9 cellular contexts compared by ENCODE assay signal in the genomic region with DNA sequence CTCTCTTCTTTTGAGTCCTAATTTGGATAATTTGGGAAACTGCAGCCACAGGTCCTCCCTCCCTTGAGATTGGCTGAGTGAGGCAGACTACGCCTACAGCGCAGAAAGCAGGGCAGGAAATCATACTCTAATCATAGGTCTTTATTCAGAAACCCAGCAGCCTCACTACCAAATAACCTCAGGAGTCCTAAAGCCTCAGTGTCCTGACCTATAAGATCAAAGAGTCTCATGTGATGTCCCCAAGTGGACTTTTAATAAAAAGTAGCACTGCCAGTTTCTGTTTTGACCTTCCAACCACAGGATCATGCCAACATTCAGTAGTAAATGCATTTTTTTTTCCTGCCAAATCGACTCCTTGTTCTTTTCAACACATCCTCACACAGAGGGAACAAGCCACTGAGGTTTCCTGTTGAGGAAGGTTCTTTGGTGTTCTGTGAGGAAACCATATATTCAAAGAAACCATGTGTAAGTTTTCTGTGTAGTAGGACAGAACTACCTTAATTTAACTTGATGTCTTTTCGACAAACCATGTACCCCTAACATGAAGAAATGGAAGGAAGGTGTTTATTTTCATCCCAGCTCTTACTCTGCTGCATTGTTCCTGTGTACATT.
DNase-seq lines count a peak whose midpoint lies in the region; ATAC-seq and TF ChIP-seq lines count a peak whose summit lies in the region.
"Had no signal": no experiment of that assay in that cellular context is flagged by ENCODE, and none has a peak within 500 bp of the region (broad histone marks: within the 10 kb centered on the region; RNA-seq: fewer than 3 reads in every experiment).

No MANE protein-coding gene starts in this region.

- H2AFZ ChIP-seq in neuronal stem cell (ENCODE audit: low read length): no peak overlapping the region

- H3K36me3 Mint-ChIP-seq in activated naive CD4-positive, alpha-beta T cell treated with anti-CD3 and anti-CD28 coated beads, Interleukin-2, amount 50 U/mL, for 24 hours: peaks cover 16% of the 10 kb centered on the region

- no peak for TF ChIP-seq EP300 in upper lobe of left lung (IDR thresholded peaks at IDR 0.05)

- H3K36me3 ChIP-seq in heart left ventricle: no peaks in the 10 kb centered on the region
- H3K36me3 ChIP-seq in right lobe of liver: no peaks in the 10 kb centered on the region
- no peaks in the 10 kb centered on the region for H3K36me3 ChIP-seq in upper lobe of left lung
- H3K36me3 ChIP-seq in neuronal stem cell (replicated peaks in 1 of 2; ENCODE audit: control insufficient read depth in 2 of 2, insufficient read depth in 2 of 2, low read length in 2 of 2): no peaks in the 10 kb centered on the region
- H3K36me3 ChIP-seq: BE2C had no signal

- DNase-seq in heart left ventricle (no peak), left ventricle myocardium superior (no peak), right lobe of liver (no peak), upper lobe of left lung (no peak), neuronal stem cell (ENCODE audit: low spot score) (no peak), HT-29 (ENCODE audit: low spot score) (no peak)
- DNase-seq: BE2C had no signal

- H3K4me1 Mint-ChIP-seq in activated naive CD4-positive, alpha-beta T cell treated with anti-CD3 and anti-CD28 coated beads, Interleukin-2, amount 50 U/mL, for 24 hours: peaks cover 65% of the 10 kb centered on the region

- peaks cover 0 to 76% (median 35%) of the 10 kb centered on the region in 12 donors for H3K4me1 ChIP-seq in heart left ventricle
- peaks cover 0 to 40% (median 25%) of the 10 kb centered on the region in 4 donors for H3K4me1 ChIP-seq in right lobe of liver
- peaks cover 28 to 34% (median 31%) of the 10 kb centered on the region in 4 donors for H3K4me1 ChIP-seq in upper lobe of left lung
- H3K4me1 ChIP-seq in neuronal stem cell (ENCODE audit: control insufficient read depth in 2 of 2, insufficient read depth in 1 of 2, low read depth in 1 of 2, low read length in 2 of 2): no peaks in the 10 kb centered on the region
- H3K4me1 ChIP-seq: BE2C had no signal

- H3K27me3 Mint-ChIP-seq in activated naive CD4-positive, alpha-beta T cell treated with anti-CD3 and anti-CD28 coated beads, Interleukin-2, amount 50 U/mL, for 24 hours: no peaks in the 10 kb centered on the region

- H3K4me3 ChIP-seq in heart left ventricle (no peak overlapping the region), right lobe of liver (no peak overlapping the region), upper lobe of left lung (no peak overlapping the region), neuronal stem cell (ENCODE audit: low read length in 2 of 2) (no peak overlapping the region)

- WGBS in heart left ventricle, 4 donors: 57 to 67% (median 61%) methylated on average over 4 of the region's 4 CpGs
- 20% methylated on average over 4 of the region's 4 CpGs for WGBS in right lobe of liver (ENCODE audit: insufficient coverage, low coverage, low lambda C conversion rate, missing lambda C conversion rate)
- WGBS in upper lobe of left lung, 2 donors: 52 to 64% methylated on average over 4 of the region's 4 CpGs
- no CpG with 5 or more reads among the region's 4 CpGs for WGBS in neuronal stem cell (ENCODE audit: extremely low coverage in 2 of 2, insufficient read length in 2 of 2, insufficient replicate concordance in 1 of 2), 2 donors

- H2BK15ac ChIP-seq in neuronal stem cell (ENCODE audit: low read length): no peak overlapping the region

- H3K4me3 Mint-ChIP-seq in activated naive CD4-positive, alpha-beta T cell treated with anti-CD3 and anti-CD28 coated beads, Interleukin-2, amount 50 U/mL, for 24 hours: peak overlapping the region; percentile 64

- no peak overlapping the region for H3K4me2 ChIP-seq in neuronal stem cell (ENCODE audit: insufficient read depth, low read length, poor library complexity, severe bottlenecking)

- peak overlapping the region; percentile 93 for H3K27ac Mint-ChIP-seq in activated naive CD4-positive, alpha-beta T cell treated with anti-CD3 and anti-CD28 coated beads, Interleukin-2, amount 50 U/mL, for 24 hours

- H2AK5ac ChIP-seq in neuronal stem cell (ENCODE audit: low read depth, low read length): no peak overlapping the region

- no peak overlapping the region for H3K4ac ChIP-seq in neuronal stem cell (ENCODE audit: low read length)

- no peak overlapping the region for H4K91ac ChIP-seq in neuronal stem cell (ENCODE audit: low read depth, low read length, poor library complexity)

- TF ChIP-seq POLR2A in heart left ventricle (IDR thresholded peaks at IDR 0.05) (no peak), right lobe of liver (IDR thresholded peaks at IDR 0.05) (peak; percentile 49), upper lobe of left lung (IDR thresholded peaks at IDR 0.05) (peak in 1 of 4 donors; percentile 9)

- no peaks in the 10 kb centered on the region for H3K79me1 ChIP-seq in neuronal stem cell (ENCODE audit: low read depth, low read length)

- H3K9ac ChIP-seq in neuronal stem cell (ENCODE audit: low read depth, low read length, poor library complexity): no peak overlapping the region

- ATAC-seq in heart left ventricle (peak in 1 of 4 donors; percentile 13), left ventricle myocardium superior (no peak), right lobe of liver (peak; percentile 6 to 49 (median 34)), upper lobe of left lung (ENCODE audit: low FRiP score in 2 of 2) (no peak), HG03354 (IDR thresholded peaks at IDR 0.05; ENCODE audit: poor library complexity, severe bottlenecking, unreplicated experiment) (no peak)

- H3K9me3 ChIP-seq in heart left ventricle: peaks cover 0 to 10% (median 0%) of the 10 kb centered on the region in 12 donors
- H3K9me3 ChIP-seq in right lobe of liver: no peaks in the 10 kb centered on the region
- H3K9me3 ChIP-seq in upper lobe of left lung: no peaks in the 10 kb centered on the region
- H3K9me3 ChIP-seq in neuronal stem cell (replicated peaks in 1 of 2; ENCODE audit: control insufficient read depth in 2 of 2, insufficient read depth in 1 of 2, low read depth in 1 of 2, low read length in 2 of 2): no peaks in the 10 kb centered on the region
- H3K9me3 ChIP-seq: BE2C had no signal

- no peaks in the 10 kb centered on the region for H3K27me3 ChIP-seq in heart left ventricle
- H3K27me3 ChIP-seq in right lobe of liver: no peaks in the 10 kb centered on the region
- H3K27me3 ChIP-seq in upper lobe of left lung: no peaks in the 10 kb centered on the region
- no peaks in the 10 kb centered on the region for H3K27me3 ChIP-seq in neuronal stem cell (ENCODE audit: control insufficient read depth in 3 of 3, insufficient read depth in 3 of 3, low read depth in 1 of 3, low read length in 3 of 3)
- H3K27me3 ChIP-seq: BE2C had no signal

- no peak overlapping the region for H3K23ac ChIP-seq in neuronal stem cell (ENCODE audit: low read depth, low read length, poor library complexity)

- H3K27ac ChIP-seq in heart left ventricle: peak overlapping the region; percentile 58 to 95 (median 73)
- H3K27ac ChIP-seq in right lobe of liver: peak overlapping the region; percentile 83 to 85 (median 84)
- peak overlapping the region; percentile 74 to 85 (median 83) for H3K27ac ChIP-seq in upper lobe of left lung
- no peak overlapping the region for H3K27ac ChIP-seq in neuronal stem cell (replicated peaks; ENCODE audit: low read length)

- no peak overlapping the region for H4K8ac ChIP-seq in neuronal stem cell (ENCODE audit: low read depth, low read length)

- H3K14ac ChIP-seq in neuronal stem cell (ENCODE audit: low read length): no peak overlapping the region

- no peak for TF ChIP-seq CTCF in heart left ventricle (IDR thresholded peaks at IDR 0.05)
- no peak for TF ChIP-seq CTCF in right lobe of liver (IDR thresholded peaks at IDR 0.05)
- no peak for TF ChIP-seq CTCF in upper lobe of left lung (IDR thresholded peaks at IDR 0.05)

- peaks cover 9% of the 10 kb centered on the region for H3K9me3 Mint-ChIP-seq in activated naive CD4-positive, alpha-beta T cell treated with anti-CD3 and anti-CD28 coated beads, Interleukin-2, amount 50 U/mL, for 24 hours

- H2BK120ac ChIP-seq in neuronal stem cell (ENCODE audit: low read depth, low read length): no peak overlapping the region

- intact Hi-C loops in heart left ventricle (cut with DNase I): loop anchor here in 2 of 10 donors (5.0 kb wide), 1 partner anchor 42 kb away; no protein-coding TSS in a partner anchor
- intact Hi-C loops in left ventricle myocardium superior (cut with micrococcal nuclease): no loop called here
- intact Hi-C loops in right lobe of liver (cut with DNase I): no loop called here

- H2BK5ac ChIP-seq in neuronal stem cell (ENCODE audit: low read length): no peak overlapping the region

- H3K18ac ChIP-seq in neuronal stem cell (ENCODE audit: low read length): no peak overlapping the region

- no peak overlapping the region for H2BK12ac ChIP-seq in neuronal stem cell (ENCODE audit: low read length)

Comparison
In these comparisons a context has a peak if more than half of its experiments do, and no peak if none do; other contexts are left out.
1. ATAC-seq: peak in right lobe of liver (4 of 4); none in left ventricle myocardium superior (single experiment), upper lobe of left lung (0 of 2) and HG03354 (single experiment).